17 cellular contexts compared by ENCODE assay signal in genomic region chr2:30480703-30481322, GRCh38. TPM values are rescaled to one million over a fixed set of nuclear protein-coding genes. Genes with fewer than 3 reads are reported as not detected.
A peak's percentile ranks its signal among the peaks of the same experiment; 100 is the strongest.
DNase-seq lines count a peak whose midpoint lies in the region; ATAC-seq and TF ChIP-seq lines count a peak whose summit lies in the region.
"Had no signal": no experiment of that assay in that cellular context is flagged by ENCODE, and none has a peak within 500 bp of the region (broad histone marks: within the 10 kb centered on the region; RNA-seq: fewer than 3 reads in every experiment).

No MANE protein-coding gene starts in this region.

- H3K27me3 ChIP-seq in IMR-90 (ENCODE audit: control insufficient read depth, insufficient read depth, low read length) (no peaks in the 10 kb centered on the region), esophagus muscularis mucosa (no peaks in the 10 kb centered on the region), body of pancreas (no peaks in the 10 kb centered on the region), prostate gland (replicated peaks; ENCODE audit: insufficient read depth) (no peaks in the 10 kb centered on the region), PC-9 (ENCODE audit: insufficient read depth, low read depth) (no peaks in the 10 kb centered on the region)
- H3K27me3 ChIP-seq: thyroid gland had no signal

- H4K91ac ChIP-seq in IMR-90 (ENCODE audit: insufficient read depth, low read depth, low read length), result no peak overlapping the region

- ATAC-seq in IMR-90 (ENCODE audit: low read depth), result no peak
- ATAC-seq in stimulated activated naive B cell treated with anti-CD40 and anti-IgM and Interleukin-4, amounts not matched to agents 10 μg/mL and 1 μg/mL and 100 μg/mL, for 72 hours (replicated peaks), result peak; percentile 53 to 57
- ATAC-seq in body of pancreas, result no peak

- no peaks in the 10 kb centered on the region for H3F3A ChIP-seq in PC-9 (ENCODE audit: insufficient read depth, low read depth)

- no peak overlapping the region for H3K56ac ChIP-seq in IMR-90 (ENCODE audit: extremely low read depth, insufficient read depth, low read length)

- peaks cover 7% of the 10 kb centered on the region for H3K4me1 ChIP-seq in IMR-90 (ENCODE audit: control insufficient read depth, insufficient read depth, low read length)
- peaks cover 28 to 80% (median 63%) of the 10 kb centered on the region in 4 donors for H3K4me1 ChIP-seq in esophagus muscularis mucosa
- peaks cover 3% of the 10 kb centered on the region for H3K4me1 ChIP-seq in body of pancreas
- H3K4me1 ChIP-seq in prostate gland (replicated peaks), result no peaks in the 10 kb centered on the region
- H3K4me1 ChIP-seq in PC-9 (replicated peaks; ENCODE audit: insufficient read depth), result no peaks in the 10 kb centered on the region

- TF ChIP-seq CTCF in IMR-90 (conservative IDR thresholded peaks at IDR 0.05; ENCODE audit: low read depth, low read length) (no peak), esophagus muscularis mucosa (IDR thresholded peaks at IDR 0.05) (no peak), body of pancreas (IDR thresholded peaks at IDR 0.05) (no peak), prostate gland (IDR thresholded peaks at IDR 0.05) (no peak), PC-9 (conservative IDR thresholded peaks at IDR 0.05) (no peak)

- H4K20me1 ChIP-seq in IMR-90 (ENCODE audit: insufficient read depth, low read length), result no peaks in the 10 kb centered on the region
- H4K20me1 ChIP-seq in PC-9 (ENCODE audit: insufficient read depth), result peaks cover 6% of the 10 kb centered on the region; the same call in 1 of the 2 replicates

- H3K4me2 ChIP-seq in IMR-90 (ENCODE audit: low read depth, low read length), result no peak overlapping the region
- no peak overlapping the region for H3K4me2 ChIP-seq in PC-9

- dilution Hi-C loops in IMR-90 (cut with HindIII; ENCODE audit: low sequenced_read_pairs, unreplicated experiment), result no loop called here

- peak overlapping the region; percentile 90; the same call in 1 of the 2 replicates for H2BK20ac ChIP-seq in IMR-90 (ENCODE audit: low read depth, low read length)

- no peaks in the 10 kb centered on the region for H3K9me3 Mint-ChIP-seq in stimulated activated naive B cell treated with anti-CD40 and anti-IgM and Interleukin-4, amounts not matched to agents 10 μg/mL and 1 μg/mL and 100 μg/mL, for 72 hours
- H3K9me3 Mint-ChIP-seq: activated CD4-positive, alpha-beta T cell treated with anti-CD3 and anti-CD28 coated beads, Interleukin-2, amount 10 ng/mL, durations not matched to agents 24 days and 14 days; activated naive CD4-positive, alpha-beta T cell treated with anti-CD3 and anti-CD28 coated beads for 36 hours; HFFc6 had no signal

- no peaks in the 10 kb centered on the region for H3K9me2 ChIP-seq in PC-9 (ENCODE audit: insufficient read depth)

- H2BK120ac ChIP-seq in IMR-90 (ENCODE audit: low read depth, low read length), result peak overlapping the region; percentile 62; the same call in 1 of the 2 replicates

- H3K4me1 Mint-ChIP-seq in stimulated activated naive B cell treated with anti-CD40 and anti-IgM and Interleukin-4, amounts not matched to agents 10 μg/mL and 1 μg/mL and 100 μg/mL, for 72 hours, result peaks cover 15% of the 10 kb centered on the region in 2 donors

- no peak overlapping the region; the same call in 1 of the 2 replicates for H2AK5ac ChIP-seq in IMR-90 (ENCODE audit: low read depth, low read length)

- POLR2A ChIA-PET in IMR-90 (lab: Charles Lee; ENCODE audit: unreplicated experiment) (interaction anchor here (0.6 kb wide), 1 partner anchor 249 kb away, joined by 3 read pairs; no protein-coding TSS in a partner anchor), PC-9 (lab: Charles Lee; ENCODE audit: unreplicated experiment) (no interaction called here)

- TF ChIP-seq POLR2A in IMR-90 (IDR thresholded peaks at IDR 0.05; ENCODE audit: low read depth, low read length), result no peak
- no peak for TF ChIP-seq POLR2A in esophagus muscularis mucosa (IDR thresholded peaks at IDR 0.05; ENCODE audit: low read depth)
- TF ChIP-seq POLR2A in body of pancreas (IDR thresholded peaks at IDR 0.05), result no peak
- TF ChIP-seq POLR2A in prostate gland (IDR thresholded peaks at IDR 0.05), result no peak

- CTCF ChIA-PET in IMR-90 (lab: Yijun Ruan, JAX), result interaction anchor here (0.6 to 0.9 kb wide), 2 partner anchors 69 to 181 kb away, joined by 3 read pairs; no protein-coding TSS in a partner anchor
- CTCF ChIA-PET in PC-9 (lab: Charles Lee), result no interaction called here

- no TSS peak for BruUV-seq in IMR-90 (replicated peaks; lab: Mats Ljungman, UMichigan)
- BruUV-seq in PC-9 (replicated peaks; lab: Mats Ljungman, UMichigan), result no TSS peak

- H3K14ac ChIP-seq in IMR-90 (replicated peaks; ENCODE audit: low read depth, low read length), result peak overlapping the region; percentile 44; the same call in 1 of the 2 replicates

- no peak overlapping the region for H3K4ac ChIP-seq in IMR-90 (ENCODE audit: low read depth, low read length)

- no peak overlapping the region for H2BK5ac ChIP-seq in IMR-90 (ENCODE audit: low read depth, low read length, poor library complexity, severe bottlenecking)

- H2AFZ ChIP-seq in IMR-90 (replicated peaks; ENCODE audit: low read length, poor library complexity) (no peak overlapping the region), PC-9 (no peak overlapping the region)

- intact Hi-C loops in IMR-90 (cut with micrococcal nuclease) (no loop called here), esophagus muscularis mucosa (cut with DNase I) (no loop called here), body of pancreas (cut with DNase I) (no loop called here), prostate gland (cut with DNase I) (loop anchor here (5.0 kb wide), 1 partner anchor 249 kb away; the partner anchor contains the start of gene LBH), PC-9 (cut with micrococcal nuclease; ENCODE audit: unreplicated experiment) (no loop called here)

- WGBS in IMR-90 (ENCODE audit: extremely low coverage in 2 of 2, insufficient read length in 1 of 2), 2 experiments, result 86% methylated on average over 4 of the region's 6 CpGs; no CpG with 5 or more reads in 1 of the 2 experiments
- 80% methylated on average over 6 of the region's 6 CpGs for WGBS in esophagus muscularis mucosa
- WGBS in body of pancreas, 2 donors, result 65 to 75% methylated on average over 6 of the region's 6 CpGs
- WGBS in prostate gland, result 76% methylated on average over 6 of the region's 6 CpGs

- no peak overlapping the region for H3K9ac ChIP-seq in IMR-90 (ENCODE audit: low read depth, low read length)

- H3K4me3 ChIP-seq in IMR-90 (ENCODE audit: insufficient read depth, low read depth, low read length) (no peak overlapping the region), esophagus muscularis mucosa (no peak overlapping the region), body of pancreas (no peak overlapping the region), prostate gland (no peak overlapping the region), PC-9 (no peak overlapping the region)
- H3K4me3 ChIP-seq: thyroid gland had no signal

- H3K79me2 ChIP-seq in PC-9 (ENCODE audit: low read depth), result peaks cover 36% of the 10 kb centered on the region

- H3K9me3 ChIP-seq in IMR-90 (ENCODE audit: control insufficient read depth, insufficient read depth, low read length), result no peaks in the 10 kb centered on the region
- H3K9me3 ChIP-seq in esophagus muscularis mucosa, result no peaks in the 10 kb centered on the region
- H3K9me3 ChIP-seq in body of pancreas, result no peaks in the 10 kb centered on the region
- no peaks in the 10 kb centered on the region for H3K9me3 ChIP-seq in prostate gland
- no peaks in the 10 kb centered on the region for H3K9me3 ChIP-seq in PC-9 (ENCODE audit: insufficient read depth, low read depth)
- H3K9me3 ChIP-seq: thyroid gland had no signal

- peak overlapping the region; percentile 2 for H3K27ac Mint-ChIP-seq in stimulated activated naive B cell treated with anti-CD40 and anti-IgM and Interleukin-4, amounts not matched to agents 10 μg/mL and 1 μg/mL and 100 μg/mL, for 72 hours
- H3K27ac Mint-ChIP-seq: activated CD4-positive, alpha-beta T cell treated with anti-CD3 and anti-CD28 coated beads, Interleukin-2, amount 10 ng/mL, durations not matched to agents 24 days and 14 days; activated naive CD4-positive, alpha-beta T cell treated with anti-CD3 and anti-CD28 coated beads for 36 hours; HFFc6 had no signal

- H3K23ac ChIP-seq in IMR-90 (ENCODE audit: low read depth, low read length), result no peak overlapping the region

- no peak for TF ChIP-seq EP300 in esophagus muscularis mucosa (IDR thresholded peaks at IDR 0.05)

- H3K36me3 ChIP-seq in IMR-90 (ENCODE audit: control insufficient read depth, insufficient read depth, low read length), result peaks cover 2% of the 10 kb centered on the region; the same call in 1 of the 2 replicates
- H3K36me3 ChIP-seq in esophagus muscularis mucosa, result no peaks in the 10 kb centered on the region
- H3K36me3 ChIP-seq in body of pancreas (replicated peaks in 1 of 2; ENCODE audit: insufficient read depth in 1 of 2, low read depth in 2 of 2), result no peaks in the 10 kb centered on the region
- no peaks in the 10 kb centered on the region for H3K36me3 ChIP-seq in prostate gland
- H3K36me3 ChIP-seq in PC-9 (ENCODE audit: low read depth), result no peaks in the 10 kb centered on the region
- H3K36me3 ChIP-seq: thyroid gland had no signal

- DNase-seq in SKM-1 treated with dmso at 0.1 percent for 144 hours (lab: John Stamatoyannopoulos, UW; ENCODE audit: unreplicated experiment) (peak; percentile 38), SKM-1 (lab: John Stamatoyannopoulos, UW; ENCODE audit: unreplicated experiment) (no peak), IMR-90 (no peak), esophagus muscularis mucosa (ENCODE audit: extremely low spot score) (no peak), body of pancreas (no peak), prostate gland (ENCODE audit: low spot score) (no peak), PC-9 (no peak)
- DNase-seq in stimulated activated naive B cell treated with anti-CD40 and anti-IgM and Interleukin-4, amounts not matched to agents 10 μg/mL and 1 μg/mL and 100 μg/mL, for 72 hours, result no peak
- DNase-seq: activated CD4-positive, alpha-beta T cell treated with anti-CD3 and anti-CD28 coated beads, Interleukin-2, amount 10 ng/mL, durations not matched to agents 24 days and 14 days; activated naive CD4-positive, alpha-beta T cell treated with anti-CD3 and anti-CD28 coated beads for 36 hours; HFFc6; kidney glomerular epithelial cell; NCI-H1105 treated with DMSO at 0.1 percent for 48 hours; NCI-H774; stimulated activated CD4-positive, alpha-beta T cell treated with anti-CD3 and anti-CD28 coated beads, Interleukin-15, amount 100 ng/mL, for 24 hours; stimulated activated naive CD4-positive, alpha-beta T cell; thyroid gland had no signal

- no peaks in the 10 kb centered on the region for H3K27me3 Mint-ChIP-seq in stimulated activated naive B cell treated with anti-CD40 and anti-IgM and Interleukin-4, amounts not matched to agents 10 μg/mL and 1 μg/mL and 100 μg/mL, for 72 hours
- H3K27me3 Mint-ChIP-seq: activated CD4-positive, alpha-beta T cell treated with anti-CD3 and anti-CD28 coated beads, Interleukin-2, amount 10 ng/mL, durations not matched to agents 24 days and 14 days had no signal

- peaks cover 3 to 13% of the 10 kb centered on the region in 2 donors for H3K36me3 Mint-ChIP-seq in stimulated activated naive B cell treated with anti-CD40 and anti-IgM and Interleukin-4, amounts not matched to agents 10 μg/mL and 1 μg/mL and 100 μg/mL, for 72 hours

- peaks cover 34 to 49% of the 10 kb centered on the region in 2 experiments for H3K79me1 ChIP-seq in IMR-90 (ENCODE audit: low read depth in 1 of 2, low read length in 2 of 2)

- H3K27ac ChIP-seq in IMR-90 (ENCODE audit: insufficient read depth, low read length) (no peak overlapping the region), esophagus muscularis mucosa (replicated peaks in 1 of 4) (peak overlapping the region in 3 of 4 donors; percentile 61 to 70 (median 62)), body of pancreas (no peak overlapping the region), prostate gland (no peak overlapping the region), PC-9 (no peak overlapping the region)
- H3K27ac ChIP-seq: thyroid gland had no signal

- H3K18ac ChIP-seq in IMR-90 (ENCODE audit: low read depth, low read length), result no peak overlapping the region

- H4K8ac ChIP-seq in IMR-90 (ENCODE audit: low read depth in 2 of 2, low read length in 2 of 2), result no peak overlapping the region

- H3K9me1 ChIP-seq in IMR-90 (ENCODE audit: insufficient read depth, low read length), result peaks cover 8% of the 10 kb centered on the region; the same call in 1 of the 2 replicates

- no peak overlapping the region for H4K5ac ChIP-seq in IMR-90 (ENCODE audit: low read depth, low read length)

- in situ Hi-C loops in IMR-90 (cut with MboI; ENCODE audit: low sequenced_read_pairs), result no loop called here

- H2AK9ac ChIP-seq in IMR-90 (replicated peaks; ENCODE audit: low read depth, low read length, poor library complexity), result no peak overlapping the region

- TF ChIP-seq RAD21 in IMR-90 (IDR thresholded peaks at IDR 0.05; ENCODE audit: low read length), result no peak

- no peak overlapping the region for H3K4me3 Mint-ChIP-seq in stimulated activated naive B cell treated with anti-CD40 and anti-IgM and Interleukin-4, amounts not matched to agents 10 μg/mL and 1 μg/mL and 100 μg/mL, for 72 hours
- H3K4me3 Mint-ChIP-seq: activated CD4-positive, alpha-beta T cell treated with anti-CD3 and anti-CD28 coated beads, Interleukin-2, amount 10 ng/mL, durations not matched to agents 24 days and 14 days; activated naive CD4-positive, alpha-beta T cell treated with anti-CD3 and anti-CD28 coated beads for 36 hours; HFFc6 had no signal

- peak overlapping the region; percentile 70; the same call in 1 of the 3 replicates for H2BK15ac ChIP-seq in IMR-90 (ENCODE audit: low read depth, low read length)

RNA-seq across cellular contexts. Expression of gene LCLAT1, which starts 33.8 kb away (rescaled TPM):
- 11.5 and 18.3 TPM in 2 replicates for total RNA-seq in IMR-90 (2012; rRNA removed)
- polyA plus RNA-seq in IMR-90 (2012; rRNA removed), result 6.9 and 7.5 TPM in 2 replicates
- polyA plus RNA-seq in IMR-90 (2012; cell fraction: cytosol; rRNA removed), result 2.3 and 4.8 TPM in 2 replicates
- 1.3 and 5.4 TPM in 2 replicates for polyA plus RNA-seq in IMR-90 (2012; cell fraction: nucleus; rRNA removed; ENCODE audit: low replicate concordance)
- total RNA-seq in esophagus muscularis mucosa, result 10 to 100 TPM; 24.9 to 62.9 (median 36.3) TPM
- total RNA-seq in body of pancreas, result 10 to 100 TPM; 13.7 to 19.4 TPM
- total RNA-seq in prostate gland, result 10 to 100 TPM; 18.8 to 28.2 TPM
- total RNA-seq in PC-9 (2021), result 21.9 and 35.7 TPM in 2 replicates

Comparison
In these comparisons a context has a peak if more than half of its experiments do, and no peak if none do; other contexts are left out.
1. ATAC-seq: peak in stimulated activated naive B cell treated with anti-CD40 and anti-IgM and Interleukin-4, amounts not matched to agents 10 μg/mL and 1 μg/mL and 100 μg/mL, for 72 hours (2 of 2); none in IMR-90 (single experiment) and body of pancreas (single experiment).
2. H3K27ac ChIP-seq: peak in esophagus muscularis mucosa (3 of 4); none in IMR-90 (single experiment), body of pancreas (0 of 4), prostate gland (0 of 2) and PC-9 (single experiment).